1 cellular context compared by ENCODE assay signal in genomic region chr5:35863159-35863558, GRCh38.
TF ChIP-seq lines count a peak whose summit lies in the region.

No MANE protein-coding gene starts in this region.

TF ChIP-seq in IMR-90, 13 proteins besides CTCF, POLR2A, EP300 and RAD21 (continued from another document):
- TF ChIP-seq MAZ (IDR thresholded peaks at IDR 0.05; ENCODE audit: borderline replicate concordance, low read depth, low read length) (no peak), ELK1 (IDR thresholded peaks at IDR 0.05; ENCODE audit: borderline replicate concordance, low read depth, low read length) (no peak), USF2 (IDR thresholded peaks at IDR 0.05; ENCODE audit: low read depth, low read length) (no peak), MAFK (IDR thresholded peaks at IDR 0.05; ENCODE audit: low read depth, low read length) (no peak), CEBPB (IDR thresholded peaks at IDR 0.05; ENCODE audit: low read depth, low read length) (no peak), NFE2L2 (IDR thresholded peaks at IDR 0.05; ENCODE audit: low read depth, low read length) (no peak)
